Comparison of ENCODE assay signal across 8 cellular contexts in the genomic region with DNA sequence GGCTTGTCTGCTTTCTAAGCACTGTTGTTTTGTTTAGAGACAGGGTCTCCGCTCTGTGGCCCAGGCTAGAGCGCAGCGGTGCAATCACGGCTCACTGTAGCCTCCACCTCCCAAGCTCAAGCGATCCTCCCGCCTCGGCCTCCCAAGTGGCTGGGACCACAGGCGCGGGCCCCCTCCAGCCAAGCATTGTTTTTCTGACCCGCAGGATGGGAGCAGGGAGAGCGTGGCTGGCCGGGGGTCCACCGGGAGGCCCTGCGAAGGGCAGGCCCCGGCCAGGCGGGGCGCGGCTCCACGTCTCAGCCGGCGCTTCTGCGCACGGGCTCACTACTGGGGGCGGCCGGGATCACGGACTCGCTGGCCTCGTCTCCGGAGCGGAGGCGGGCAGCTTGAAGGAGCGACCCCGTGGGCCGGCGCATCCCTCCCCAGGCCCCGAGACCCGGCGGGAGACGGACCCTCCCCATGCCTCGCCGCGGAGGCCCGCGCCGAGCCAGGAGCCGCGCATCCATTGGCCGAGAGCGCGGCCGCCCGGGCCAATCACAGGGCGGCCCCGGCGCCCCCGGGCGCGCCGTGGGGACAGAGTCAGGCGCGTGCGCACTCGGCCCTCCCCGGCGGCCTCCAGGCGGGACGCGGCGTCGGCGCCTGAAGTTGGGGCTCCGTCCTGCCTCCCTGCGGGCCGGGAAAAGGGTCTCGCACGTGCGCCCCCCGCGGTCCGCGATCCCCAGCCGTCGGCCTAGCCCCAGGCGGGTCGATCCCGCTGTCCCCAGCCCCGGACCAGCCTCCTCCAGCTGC. TPM values are rescaled to one million over a fixed set of nuclear protein-coding genes. Genes with fewer than 3 reads are reported as not detected.
A peak's percentile ranks its signal among the peaks of the same experiment; 100 is the strongest.
DNase-seq lines count a peak whose midpoint lies in the region; ATAC-seq, FAIRE-seq and TF ChIP-seq lines count a peak whose summit lies in the region.

No MANE protein-coding gene starts in this region.

- H3K4me3 ChIP-seq in Peyer's patch (peak overlapping the region; percentile 56 to 72 (median 63)), neuronal stem cell (ENCODE audit: low read length in 2 of 2) (peak overlapping the region; percentile 44 to 79)

- H3K9ac ChIP-seq in neuronal stem cell (ENCODE audit: low read depth, low read length, poor library complexity) = peak overlapping the region; percentile 95

- H3K4me1 ChIP-seq in Peyer's patch = peaks cover 0 to 48% (median 27%) of the 10 kb centered on the region in 4 donors
- H3K4me1 ChIP-seq in neuronal stem cell (ENCODE audit: control insufficient read depth in 2 of 2, insufficient read depth in 1 of 2, low read depth in 1 of 2, low read length in 2 of 2) = peaks cover 28 to 55% of the 10 kb centered on the region in 2 donors

- H2BK120ac ChIP-seq in neuronal stem cell (ENCODE audit: low read depth, low read length) = no peak overlapping the region

- H3K18ac ChIP-seq in neuronal stem cell (ENCODE audit: low read length) = peak overlapping the region; percentile 99

- peak overlapping the region; percentile 68 for H3K4me2 ChIP-seq in neuronal stem cell (ENCODE audit: insufficient read depth, low read length, poor library complexity, severe bottlenecking)

- H3K36me3 ChIP-seq in Peyer's patch (no peaks in the 10 kb centered on the region), neuronal stem cell (replicated peaks in 1 of 2; ENCODE audit: control insufficient read depth in 2 of 2, insufficient read depth in 2 of 2, low read length in 2 of 2) (no peaks in the 10 kb centered on the region)

- no peak overlapping the region for H2BK12ac ChIP-seq in neuronal stem cell (ENCODE audit: low read length)

- TF ChIP-seq POLR2A in Peyer's patch (IDR thresholded peaks at IDR 0.05) = peak; percentile 61 to 77

- H3K23ac ChIP-seq in neuronal stem cell (ENCODE audit: low read depth, low read length, poor library complexity) = peak overlapping the region; percentile 92

- no peak for TF ChIP-seq CTCF in GM10266 (IDR thresholded peaks at IDR 0.05; ENCODE audit: control insufficient read depth, insufficient read depth, low read depth, missing control alignments)
- TF ChIP-seq CTCF in Peyer's patch (IDR thresholded peaks at IDR 0.05) = no peak

- H3K79me1 ChIP-seq in neuronal stem cell (ENCODE audit: low read depth, low read length) = no peaks in the 10 kb centered on the region

- H2AK5ac ChIP-seq in neuronal stem cell (ENCODE audit: low read depth, low read length) = peak overlapping the region; percentile 64

- no peak for ATAC-seq in HG02981 (IDR thresholded peaks at IDR 0.05; ENCODE audit: unreplicated experiment)

- H3K27ac ChIP-seq in Peyer's patch = peak overlapping the region; percentile 62 to 88 (median 79)
- H3K27ac ChIP-seq in neuronal stem cell (replicated peaks; ENCODE audit: low read length) = peak overlapping the region; percentile 59

- DNase-seq in GM10266 (ENCODE audit: extremely low spot score) = peak; percentile 99
- DNase-seq in HTR-8/SVneo (ENCODE audit: insufficient read length, low spot score) = peak; percentile 95
- DNase-seq in Peyer's patch = peak; percentile 58 to 87 (median 87)
- peak; percentile 34 to 80 (median 60) for DNase-seq in activated naive CD4-positive, alpha-beta T cell (lab: John Stamatoyannopoulos, UW)
- peak; percentile 94 for DNase-seq in germinal center (ENCODE audit: low spot score)
- peak; percentile 75 for DNase-seq in neuronal stem cell (ENCODE audit: low spot score)
- peak; percentile 82 for DNase-seq in superior temporal gyrus (ENCODE audit: extremely low spot score)

- peak overlapping the region; percentile 79 for H3K14ac ChIP-seq in neuronal stem cell (ENCODE audit: low read length)

- no peaks in the 10 kb centered on the region for H3K27me3 ChIP-seq in Peyer's patch
- peaks cover 0 to 10% (median 0%) of the 10 kb centered on the region in 3 experiments for H3K27me3 ChIP-seq in neuronal stem cell (ENCODE audit: control insufficient read depth in 3 of 3, insufficient read depth in 3 of 3, low read depth in 1 of 3, low read length in 3 of 3)

- peak; percentile 26 for FAIRE-seq in HTR-8/SVneo (lab: Jason Lieb, UNC)

- no peak overlapping the region for H3K4ac ChIP-seq in neuronal stem cell (ENCODE audit: low read length)

- H2BK15ac ChIP-seq in neuronal stem cell (ENCODE audit: low read length) = peak overlapping the region; percentile 77

- H4K8ac ChIP-seq in neuronal stem cell (ENCODE audit: low read depth, low read length) = no peak overlapping the region

- peak overlapping the region; percentile 94 for H2BK5ac ChIP-seq in neuronal stem cell (ENCODE audit: low read length)

- WGBS in neuronal stem cell (ENCODE audit: extremely low coverage in 2 of 2, insufficient read length in 2 of 2, insufficient replicate concordance in 1 of 2), 2 donors = no CpG with 5 or more reads among the region's 87 CpGs

- H4K91ac ChIP-seq in neuronal stem cell (ENCODE audit: low read depth, low read length, poor library complexity) = no peak overlapping the region

- H3K9me3 ChIP-seq in Peyer's patch = no peaks in the 10 kb centered on the region
- H3K9me3 ChIP-seq in neuronal stem cell (replicated peaks in 1 of 2; ENCODE audit: control insufficient read depth in 2 of 2, insufficient read depth in 1 of 2, low read depth in 1 of 2, low read length in 2 of 2) = no peaks in the 10 kb centered on the region

- H2AFZ ChIP-seq in neuronal stem cell (ENCODE audit: low read length) = peak overlapping the region; percentile 87

RNA-seq across cellular contexts. Expression of a gene that starts 24.9 kb away (rescaled TPM):
- total RNA-seq in Peyer's patch = 1,000 to 10,000 TPM; 2,510 to 3,878 (median 3,203) TPM
- polyA plus RNA-seq in neuronal stem cell (2013, experiment 1 of 2) = 5,937 TPM
- polyA plus RNA-seq in neuronal stem cell (2013, experiment 2 of 2) = 5,622 TPM

RNA-seq across cellular contexts. Expression of a gene that starts 40.5 kb away (rescaled TPM):
- total RNA-seq in Peyer's patch = 1 to 10 TPM; 1.2 to 7.9 (median 5.2) TPM
- 0.20 TPM for polyA plus RNA-seq in neuronal stem cell (2013, experiment 1 of 2)
- polyA plus RNA-seq in neuronal stem cell (2013, experiment 2 of 2) = 0.25 TPM
